Comparison of ENCODE assay signal across 10 cellular contexts in the genomic region with DNA sequence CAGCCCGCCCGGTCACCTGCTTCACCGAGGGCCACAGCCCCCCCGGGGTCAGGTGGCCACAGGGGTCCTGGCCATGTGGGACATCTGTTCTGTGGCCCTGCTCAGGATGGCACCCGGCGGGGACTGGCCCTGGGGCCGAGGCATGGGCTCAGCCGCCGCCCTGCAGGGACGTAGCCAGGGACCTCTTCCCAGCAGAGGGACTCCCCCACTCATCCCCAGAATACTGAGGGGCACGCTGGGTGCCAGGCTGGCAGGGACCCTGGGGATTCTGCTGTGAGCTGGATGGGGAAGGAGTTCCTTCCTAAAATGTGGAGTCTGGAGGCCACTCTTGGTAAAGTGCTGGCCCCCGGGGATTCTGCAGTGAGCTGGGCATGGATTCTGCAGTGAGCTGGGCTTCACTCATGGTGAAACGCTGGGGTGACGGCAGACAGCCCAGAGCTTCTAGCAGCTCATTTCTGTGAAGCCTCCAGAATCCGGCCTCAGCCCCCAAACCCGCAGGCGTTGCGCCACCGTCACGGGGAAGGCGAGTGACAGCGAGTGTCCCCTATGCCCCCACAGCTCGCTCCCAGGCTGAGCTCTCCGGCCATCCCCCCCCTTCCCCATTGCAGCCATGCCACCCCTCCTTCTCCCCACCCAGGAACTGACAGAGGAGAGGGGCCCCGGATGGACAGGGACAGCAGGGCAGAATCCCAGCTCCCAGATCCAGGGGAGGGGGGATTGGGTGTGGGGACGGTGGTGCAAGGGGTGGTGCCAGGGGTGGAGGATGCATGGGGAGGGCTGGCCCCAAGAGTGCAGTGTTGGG. TPM values are rescaled to one million over a fixed set of nuclear protein-coding genes. Genes with fewer than 3 reads are reported as not detected.
DNase-seq lines count a peak whose midpoint lies in the region; ATAC-seq and TF ChIP-seq lines count a peak whose summit lies in the region.
"Had no signal": no experiment of that assay in that cellular context is flagged by ENCODE, and none has a peak within 500 bp of the region (broad histone marks: within the 10 kb centered on the region; RNA-seq: fewer than 3 reads in every experiment).

No MANE protein-coding gene starts in this region.

- H3K9me3 Mint-ChIP-seq in activated CD4-positive, alpha-beta T cell treated with anti-CD3 and anti-CD28 coated beads for 36 hours (ENCODE audit: low read depth): no peaks in the 10 kb centered on the region

- 24 to 78% (median 60%) methylated on average over 7 to 22 of the region's 26 CpGs for WGBS in heart left ventricle, 4 donors

- H3K36me3 ChIP-seq in heart left ventricle: peaks cover 0 to 14% (median 0%) of the 10 kb centered on the region in 9 donors

- TF ChIP-seq CTCF in heart left ventricle (IDR thresholded peaks at IDR 0.05): no peak

- peaks cover 0 to 32% (median 6%) of the 10 kb centered on the region in 9 donors for H3K27me3 ChIP-seq in heart left ventricle

- POLR2A ChIA-PET in activated CD4-positive, alpha-beta T cell treated with anti-CD3 and anti-CD28 coated beads for 36 hours (lab: Charles Lee): interaction anchor here (0.9 to 1.6 kb wide), 3 partner anchors 8 to 25 kb away, joined by 3 to 8 read pairs (median 3); no protein-coding TSS in a partner anchor

- peaks cover 0 to 77% (median 0%) of the 10 kb centered on the region in 12 donors for H3K4me1 ChIP-seq in heart left ventricle

- DNase-seq in activated CD4-positive, alpha-beta T cell treated with anti-CD3 and anti-CD28 coated beads for 36 hours: no peak
- no peak for DNase-seq in activated CD4-positive, alpha-beta T cell treated with anti-CD3 and anti-CD28 coated beads for 1 hour
- DNase-seq in SKM-1 (lab: John Stamatoyannopoulos, UW; ENCODE audit: unreplicated experiment) (peak; percentile 41), heart left ventricle (peak in 1 of 5 donors; percentile 28), H4 (ENCODE audit: low spot score) (no peak), OCI-M1 (lab: John Stamatoyannopoulos, UW) (no peak)
- peak; percentile 51 for DNase-seq in stimulated activated naive CD8-positive, alpha-beta T cell treated with anti-CD3 and anti-CD28 coated beads, Interleukin-15, Interleukin-2, amounts not matched to agents 100 U/mL and 50 U/mL, for 24 hours
- DNase-seq in activated effector memory CD4-positive, alpha-beta T cell treated with anti-CD3 and anti-CD28 coated beads, Interleukin-2, amount 50 U/mL, for 16 hours: no peak
- DNase-seq: nephron progenitor cell, SHP77 treated with DMSO at 0.1 percent for 48 hours had no signal

- peak overlapping the region in 9 of 12 donors; percentile 28 to 76 (median 41) for H3K4me3 ChIP-seq in heart left ventricle

- H3K27me3 Mint-ChIP-seq in activated CD4-positive, alpha-beta T cell treated with anti-CD3 and anti-CD28 coated beads for 36 hours: no peaks in the 10 kb centered on the region

- peaks cover 46% of the 10 kb centered on the region for H3K36me3 Mint-ChIP-seq in activated CD4-positive, alpha-beta T cell treated with anti-CD3 and anti-CD28 coated beads for 36 hours (ENCODE audit: low read depth)

- no peak for TF ChIP-seq POLR2A in heart left ventricle (IDR thresholded peaks at IDR 0.05)

- peak overlapping the region; percentile 96 for H3K27ac Mint-ChIP-seq in activated CD4-positive, alpha-beta T cell treated with anti-CD3 and anti-CD28 coated beads for 36 hours
- H3K27ac Mint-ChIP-seq: nephron progenitor cell had no signal

- no peaks in the 10 kb centered on the region for H3K9me3 ChIP-seq in heart left ventricle

- intact Hi-C loops in activated CD4-positive, alpha-beta T cell treated with anti-CD3 and anti-CD28 coated beads for 36 hours (cut with DNase I, micrococcal nuclease): loop anchor here in 1 of 2 experiments (1.0 kb wide), 1 partner anchor 8 kb away; no protein-coding TSS in a partner anchor
- intact Hi-C loops in heart left ventricle (cut with DNase I): loop anchor here in 1 of 10 donors (10.0 kb wide), 1 partner anchor 415 kb away; no protein-coding TSS in a partner anchor

- H3K4me3 Mint-ChIP-seq in activated CD4-positive, alpha-beta T cell treated with anti-CD3 and anti-CD28 coated beads for 36 hours: peak overlapping the region; percentile 90

- H3K4me1 Mint-ChIP-seq in activated CD4-positive, alpha-beta T cell treated with anti-CD3 and anti-CD28 coated beads for 36 hours: peaks cover 74% of the 10 kb centered on the region

- no peak for ATAC-seq in activated CD4-positive, alpha-beta T cell treated with anti-CD3 and anti-CD28 coated beads for 36 hours
- peak in 2 of 4 donors; percentile 7 to 19 for ATAC-seq in heart left ventricle
- ATAC-seq in stimulated activated naive CD8-positive, alpha-beta T cell treated with anti-CD3 and anti-CD28 coated beads, Interleukin-15, Interleukin-2, amounts not matched to agents 100 U/mL and 50 U/mL, for 24 hours: no peak

- CTCF ChIA-PET in activated CD4-positive, alpha-beta T cell treated with anti-CD3 and anti-CD28 coated beads for 36 hours (lab: Charles Lee): interaction anchor here (0.8 to 1.4 kb wide), 5 partner anchors 8 to 47 kb away, joined by 3 to 9 read pairs (median 4); no protein-coding TSS in a partner anchor

- H3K27ac ChIP-seq in heart left ventricle: peak overlapping the region in 1 of 12 donors; percentile 93

RNA-seq across cellular contexts. Expression of a gene that starts 1.4 kb away (rescaled TPM):
- 100 to 1,000 TPM; 217 to 250 TPM for total RNA-seq in activated CD4-positive, alpha-beta T cell treated with anti-CD3 and anti-CD28 coated beads for 36 hours
- total RNA-seq in heart left ventricle: 100 to 1,000 TPM in 2 of 9 donors, 10 to 100 TPM in 5, 1 to 10 TPM in 2; 7.4 to 253 (median 27.7) TPM
- 10 to 100 TPM in 1 of 2 donors, 1 to 10 TPM in 1; 6.1 to 12.3 TPM for polyA plus RNA-seq in heart left ventricle
- total RNA-seq in H4 (2014; rRNA removed; shearing (Covaris generic)): 0.91 and 1.9 TPM in 2 replicates

RNA-seq across cellular contexts. Expression of a gene that starts 20.5 kb away (rescaled TPM):
- 10 to 100 TPM; 60.8 to 68.8 TPM for total RNA-seq in activated CD4-positive, alpha-beta T cell treated with anti-CD3 and anti-CD28 coated beads for 36 hours
- total RNA-seq in heart left ventricle: 10 to 100 TPM; 38.5 to 53.1 (median 47.1) TPM
- 10 to 100 TPM; 63.8 to 77.8 TPM for polyA plus RNA-seq in heart left ventricle
- total RNA-seq in H4 (2014; rRNA removed; shearing (Covaris generic)): 14.9 and 21.7 TPM in 2 replicates

RNA-seq across cellular contexts. Expression of a gene that starts 45.8 kb away (rescaled TPM):
- 10 to 100 TPM; 34.8 to 44.3 TPM for total RNA-seq in activated CD4-positive, alpha-beta T cell treated with anti-CD3 and anti-CD28 coated beads for 36 hours
- total RNA-seq in heart left ventricle: 100 to 1,000 TPM; 134 to 319 (median 172) TPM
- 100 to 1,000 TPM; 126 to 253 TPM for polyA plus RNA-seq in heart left ventricle
- 239 and 246 TPM in 2 replicates for total RNA-seq in H4 (2014; rRNA removed; shearing (Covaris generic))

Comparison
In these comparisons a context has a peak if more than half of its experiments do, and no peak if none do; other contexts are left out.
1. DNase-seq: peak in SKM-1 (single experiment) and stimulated activated naive CD8-positive, alpha-beta T cell treated with anti-CD3 and anti-CD28 coated beads, Interleukin-15, Interleukin-2, amounts not matched to agents 100 U/mL and 50 U/mL, for 24 hours (single experiment); none in activated CD4-positive, alpha-beta T cell treated with anti-CD3 and anti-CD28 coated beads for 36 hours (single experiment), activated CD4-positive, alpha-beta T cell treated with anti-CD3 and anti-CD28 coated beads for 1 hour (single experiment), H4 (single experiment), OCI-M1 (single experiment) and activated effector memory CD4-positive, alpha-beta T cell treated with anti-CD3 and anti-CD28 coated beads, Interleukin-2, amount 50 U/mL, for 16 hours (single experiment).